ENCODE assay signal across 8 cellular contexts in genomic region chr10:102752934-102753664, GRCh38. TPM values are rescaled to one million over a fixed set of nuclear protein-coding genes. Genes with fewer than 3 reads are reported as not detected.
DNase-seq lines count a peak whose midpoint lies in the region; ATAC-seq and TF ChIP-seq lines count a peak whose summit lies in the region.

No MANE protein-coding gene starts in this region.

- ATAC-seq in HG03196 (IDR thresholded peaks at IDR 0.05; ENCODE audit: unreplicated experiment), result no peak
- ATAC-seq in HG02798 (IDR thresholded peaks at IDR 0.05; ENCODE audit: poor library complexity, unreplicated experiment), result no peak

- TF ChIP-seq CTCF in astrocyte of the cerebellum (IDR thresholded peaks at IDR 0.05; ENCODE audit: low read depth, low read length, missing control alignments) (peak; percentile 79), stomach (IDR thresholded peaks at IDR 0.05) (peak in 5 of 7 experiments; percentile 23 to 61 (median 45))

- H3K27me3 ChIP-seq in stomach, result no peaks in the 10 kb centered on the region

- DNase-seq in NCI-H2196 (lab: John Stamatoyannopoulos, UW; ENCODE audit: unreplicated experiment) (peak; percentile 7), NCI-H2196 treated with DMSO at 0.1 percent for 48 hours (lab: John Stamatoyannopoulos, UW; ENCODE audit: unreplicated experiment) (no peak), M059J (ENCODE audit: low read depth) (peak; percentile 51), astrocyte of the cerebellum (ENCODE audit: low read depth) (peak; percentile 64), iris pigment epithelial cell (ENCODE audit: low read depth) (peak; percentile 91), stomach (no peak)

- TF ChIP-seq POLR2A in stomach (IDR thresholded peaks at IDR 0.05), result no peak

- TF ChIP-seq EP300 in stomach (IDR thresholded peaks at IDR 0.05), result no peak

- peaks cover 6 to 78% (median 47%) of the 10 kb centered on the region in 4 donors for H3K4me1 ChIP-seq in stomach

- intact Hi-C loops in stomach (cut with DNase I; ENCODE audit: low total_unique reads), result no loop called here

- peaks cover 0 to 3% (median 0%) of the 10 kb centered on the region in 4 donors for H3K36me3 ChIP-seq in stomach

- in situ Hi-C loops in astrocyte of the cerebellum (cut with HindIII; ENCODE audit: low sequenced_read_pairs), result no loop called here

- no peaks in the 10 kb centered on the region for H3K9me3 ChIP-seq in stomach

- 67 to 74% (median 68%) methylated on average over 4 of the region's 4 CpGs for WGBS in stomach, 5 donors

- H3K4me3 ChIP-seq in astrocyte of the cerebellum (ENCODE audit: low read depth, low read length) (no peak overlapping the region), stomach (no peak overlapping the region)

- peak overlapping the region; percentile 0 to 86 (median 76) for H3K27ac ChIP-seq in stomach

RNA-seq across cellular contexts. Expression of gene WBP1L, which starts 9.4 kb away (rescaled TPM):
- total RNA-seq in M059J (2014; rRNA removed; shearing (Covaris generic)), result 24.9 and 31.3 TPM in 2 replicates
- total RNA-seq in stomach, result 100 to 1,000 TPM in 1 of 5 donors, 10 to 100 TPM in 4; 25.5 to 140 (median 43.3) TPM
- 10 to 100 TPM; 15.1 to 27.5 (median 25.4) TPM for polyA plus RNA-seq in stomach

RNA-seq across cellular contexts. Expression of gene SFXN2, which starts 38.7 kb away (rescaled TPM):
- total RNA-seq in M059J (2014; rRNA removed; shearing (Covaris generic)), result 0.98 and 4.5 TPM in 2 replicates
- 100 to 1,000 TPM in 1 of 5 donors, 10 to 100 TPM in 3, 1 to 10 TPM in 1; 8.7 to 267 (median 13.2) TPM for total RNA-seq in stomach
- 10 to 100 TPM in 1 of 3 donors, 1 to 10 TPM in 2; 4.7 to 10.7 (median 7.5) TPM for polyA plus RNA-seq in stomach

RNA-seq across cellular contexts. Expression of gene ARL3, which starts 38.9 kb away (rescaled TPM):
- total RNA-seq in M059J (2014; rRNA removed; shearing (Covaris generic)), result 9.1 and 11.9 TPM in 2 replicates
- 1 to 10 TPM in 4 of 5 donors, under 1 TPM in 1; 0.58 to 8.4 (median 3.1) TPM for total RNA-seq in stomach
- polyA plus RNA-seq in stomach, result 10 to 100 TPM in 2 of 3 donors, 1 to 10 TPM in 1; 8.9 to 17.0 (median 11.7) TPM

Comparison
In these comparisons a context has a peak if more than half of its experiments do, and no peak if none do; other contexts are left out.
1. DNase-seq: peak in NCI-H2196 (single experiment), M059J (single experiment), astrocyte of the cerebellum (single experiment) and iris pigment epithelial cell (single experiment); none in NCI-H2196 treated with DMSO at 0.1 percent for 48 hours (single experiment) and stomach (single experiment).